ENCODE assay signal across 18 cellular contexts in the genomic region with DNA sequence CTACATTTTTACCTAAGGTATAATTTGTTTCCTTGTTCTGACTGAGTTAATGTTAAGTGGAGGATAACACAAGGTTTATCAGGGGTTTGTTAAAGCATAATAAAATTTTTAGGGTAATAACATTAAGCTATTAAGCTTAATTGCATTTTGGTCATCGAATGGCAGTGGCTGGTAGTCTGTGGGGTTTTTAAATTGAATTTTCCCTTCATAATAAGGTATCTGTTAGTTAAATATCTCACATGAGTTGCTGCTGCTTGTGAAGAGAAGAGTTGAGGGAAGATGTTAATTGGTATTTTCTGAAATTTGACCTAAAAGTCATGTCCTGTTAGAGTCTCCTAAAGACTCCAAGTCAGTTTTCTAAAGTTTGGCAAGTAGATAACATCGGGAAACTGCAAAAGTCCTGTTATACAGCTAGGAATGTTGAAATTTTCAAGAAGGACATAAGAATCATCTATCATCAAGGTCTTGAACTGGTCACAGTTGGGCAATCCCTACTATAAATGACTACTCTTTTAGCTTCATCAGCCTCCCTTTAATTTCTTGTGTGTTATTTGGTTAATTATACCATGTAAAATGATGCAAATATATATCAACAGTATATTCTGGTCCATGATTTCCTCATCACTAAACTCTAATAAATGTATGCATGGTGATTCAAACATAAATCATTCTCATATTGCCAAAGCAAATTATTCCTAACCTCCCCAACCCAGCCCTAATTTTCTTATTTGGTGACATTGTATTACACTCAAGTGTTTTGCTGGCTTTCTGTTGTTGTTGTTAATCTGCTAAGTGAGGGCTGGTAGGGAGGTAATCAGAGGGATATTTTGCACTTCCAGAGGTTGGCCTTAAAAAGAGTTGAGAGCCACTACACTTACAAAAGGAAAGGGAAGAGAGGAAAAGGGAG.
"Had no signal": no experiment of that assay in that cellular context is flagged by ENCODE, and none has a peak within 500 bp of the region (broad histone marks: within the 10 kb centered on the region; RNA-seq: fewer than 3 reads in every experiment).

No MANE protein-coding gene starts in this region.

- H3K27ac Mint-ChIP-seq: activated CD4-positive, alpha-beta memory T cell treated with anti-CD3 and anti-CD28 coated beads, Interleukin-2, amount 10 ng/mL, durations not matched to agents 7 days and 5 days; activated naive CD8-positive, alpha-beta T cell treated with anti-CD3 and anti-CD28 coated beads for 36 hours; neural progenitor cell had no signal

- H3K27me3 Mint-ChIP-seq: activated CD4-positive, alpha-beta memory T cell treated with anti-CD3 and anti-CD28 coated beads, Interleukin-2, amount 10 ng/mL, durations not matched to agents 7 days and 5 days; activated naive CD8-positive, alpha-beta T cell treated with anti-CD3 and anti-CD28 coated beads for 36 hours had no signal

- H3K4me3 Mint-ChIP-seq: activated CD4-positive, alpha-beta memory T cell treated with anti-CD3 and anti-CD28 coated beads, Interleukin-2, amount 10 ng/mL, durations not matched to agents 7 days and 5 days; activated naive CD8-positive, alpha-beta T cell treated with anti-CD3 and anti-CD28 coated beads for 36 hours; neural progenitor cell had no signal

- DNase-seq: activated CD4-positive, alpha-beta memory T cell treated with anti-CD3 and anti-CD28 coated beads, Interleukin-2, amount 10 ng/mL, durations not matched to agents 7 days and 5 days; activated CD8-positive, alpha-beta memory T cell treated with anti-CD3 and anti-CD28 coated beads, Interleukin-2, amount 50 U/mL, for 4 hours; activated naive CD8-positive, alpha-beta T cell treated with anti-CD3 and anti-CD28 coated beads for 36 hours; activated T-cell treated with anti-CD3 and anti-CD28 coated beads, Interleukin-2, amount 50 U/mL, for 48 hours; anterior cingulate cortex; cerebellar nuclear complex; erythroblast; left colon; midbrain; pancreas; sigmoid colon; stimulated activated CD4-positive, alpha-beta T cell treated with anti-CD3 and anti-CD28 coated beads, Interleukin-1b, Interleukin-23, amount 100 ng/mL, for 48 hours; stomach; T-helper 9 cell had no signal

- H3K27ac ChIP-seq: neural progenitor cell, thoracic aorta had no signal

- H3K4me3 ChIP-seq: lung, neural progenitor cell, pancreas, sigmoid colon, stomach, thoracic aorta had no signal

- H3K4me2 ChIP-seq: neural progenitor cell had no signal

- H3K27me3 ChIP-seq: neural progenitor cell, pancreas, sigmoid colon, stomach had no signal

- FAIRE-seq: islet of Langerhans, pancreas had no signal

- H3K4me1 ChIP-seq: neural progenitor cell, sigmoid colon had no signal

- H3K9me3 ChIP-seq: pancreas, sigmoid colon, stomach, thoracic aorta had no signal

- H2AFZ ChIP-seq: neural progenitor cell had no signal

- H3K9me3 Mint-ChIP-seq: activated naive CD8-positive, alpha-beta T cell treated with anti-CD3 and anti-CD28 coated beads for 36 hours had no signal

- H3K36me3 ChIP-seq: neural progenitor cell, pancreas, sigmoid colon, stomach, thoracic aorta had no signal

- ATAC-seq: left colon had no signal

- H3K9ac ChIP-seq: neural progenitor cell had no signal
